1 cellular context compared by ENCODE assay signal in genomic region chrX:54416965-54417364, GRCh38.
TF ChIP-seq lines count a peak whose summit lies in the region.

No MANE protein-coding gene starts in this region.

TF ChIP-seq in A549, 52 proteins besides CTCF, POLR2A, EP300 and RAD21 (continued from another document):
- no peak for TF ChIP-seq REST (IDR thresholded peaks at IDR 0.05)
- no peak for TF ChIP-seq CEBPB (IDR thresholded peaks at IDR 0.05)
TF ChIP-seq in A549: peak in this region for 0.
